22 cellular contexts compared by ENCODE assay signal in genomic region chr10:130357951-130358350, GRCh38.
"Had no signal": no experiment of that assay in that cellular context is flagged by ENCODE, and none has a peak within 500 bp of the region (broad histone marks: within the 10 kb centered on the region; RNA-seq: fewer than 3 reads in every experiment).

No MANE protein-coding gene starts in this region.

- H3K9me3 Mint-ChIP-seq: activated CD4-positive, alpha-beta T cell treated with anti-CD3 and anti-CD28 coated beads, Interleukin-2, amount 10 ng/mL, durations not matched to agents 24 days and 14 days; activated T-helper 17 cell treated with anti-CD3 and anti-CD28 coated beads, Interleukin-2, amount 50 U/mL, for 72 hours had no signal

- H3K4me1 Mint-ChIP-seq: activated CD4-positive, alpha-beta T cell treated with anti-CD3 and anti-CD28 coated beads, Interleukin-2, amount 10 ng/mL, durations not matched to agents 24 days and 14 days; activated CD8-positive, alpha-beta memory T cell treated with anti-CD3 and anti-CD28 coated beads, Interleukin-2, amount 10 ng/mL, durations not matched to agents 7 days and 5 days; activated naive CD8-positive, alpha-beta T cell treated with anti-CD3 and anti-CD28 coated beads, Interleukin-2, amount 10 ng/mL, durations not matched to agents 7 days and 5 days; activated T-helper 17 cell treated with anti-CD3 and anti-CD28 coated beads, Interleukin-2, amount 50 U/mL, for 72 hours; T-helper 17 cell; WTC11 had no signal

- H3K4me3 Mint-ChIP-seq: activated CD4-positive, alpha-beta T cell treated with anti-CD3 and anti-CD28 coated beads, Interleukin-2, amount 10 ng/mL, durations not matched to agents 24 days and 14 days; activated CD8-positive, alpha-beta memory T cell treated with anti-CD3 and anti-CD28 coated beads, Interleukin-2, amount 10 ng/mL, durations not matched to agents 7 days and 5 days; activated naive CD8-positive, alpha-beta T cell treated with anti-CD3 and anti-CD28 coated beads, Interleukin-2, amount 10 ng/mL, durations not matched to agents 7 days and 5 days; activated T-helper 17 cell treated with anti-CD3 and anti-CD28 coated beads, Interleukin-2, amount 50 U/mL, for 72 hours; T-helper 17 cell; WTC11 had no signal

- H3K27me3 Mint-ChIP-seq: activated CD4-positive, alpha-beta T cell treated with anti-CD3 and anti-CD28 coated beads, Interleukin-2, amount 10 ng/mL, durations not matched to agents 24 days and 14 days; activated CD8-positive, alpha-beta memory T cell treated with anti-CD3 and anti-CD28 coated beads, Interleukin-2, amount 10 ng/mL, durations not matched to agents 7 days and 5 days; activated naive CD8-positive, alpha-beta T cell treated with anti-CD3 and anti-CD28 coated beads, Interleukin-2, amount 10 ng/mL, durations not matched to agents 7 days and 5 days; activated T-helper 17 cell treated with anti-CD3 and anti-CD28 coated beads, Interleukin-2, amount 50 U/mL, for 72 hours had no signal

- H3K27ac Mint-ChIP-seq: activated CD4-positive, alpha-beta T cell treated with anti-CD3 and anti-CD28 coated beads, Interleukin-2, amount 10 ng/mL, durations not matched to agents 24 days and 14 days; activated CD8-positive, alpha-beta memory T cell treated with anti-CD3 and anti-CD28 coated beads, Interleukin-2, amount 10 ng/mL, durations not matched to agents 7 days and 5 days; activated naive CD8-positive, alpha-beta T cell treated with anti-CD3 and anti-CD28 coated beads, Interleukin-2, amount 10 ng/mL, durations not matched to agents 7 days and 5 days; activated T-helper 17 cell treated with anti-CD3 and anti-CD28 coated beads, Interleukin-2, amount 50 U/mL, for 72 hours; T-helper 17 cell; WTC11 had no signal

- DNase-seq: activated CD4-positive, alpha-beta T cell treated with anti-CD3 and anti-CD28 coated beads, Interleukin-2, amount 10 ng/mL, durations not matched to agents 24 days and 14 days; activated CD4-positive, alpha-beta T cell treated with anti-CD3 and anti-CD28 coated beads, Interleukin-2, amount 50 U/mL, for 48 hours; activated CD4-positive, CD25-positive, alpha-beta regulatory T cell treated with anti-CD3 and anti-CD28 coated beads, Interleukin-2, amount 50 U/mL, for 72 hours; activated CD8-positive, alpha-beta memory T cell treated with anti-CD3 and anti-CD28 coated beads, Interleukin-2, amount 10 ng/mL, durations not matched to agents 7 days and 5 days; activated naive CD4-positive, alpha-beta T cell treated with anti-CD3 and anti-CD28 coated beads, Interleukin-2, amount 50 U/mL, for 16 hours; activated naive CD8-positive, alpha-beta T cell treated with anti-CD3 and anti-CD28 coated beads, Interleukin-2, amount 10 ng/mL, durations not matched to agents 7 days and 5 days; activated T-cell treated with anti-CD3 and anti-CD28 coated beads, Interleukin-2, amount 50 U/mL, for 48 hours; anterior cingulate cortex; IMR-90; Kasumi-1; KBM-7; NCI-H1105 treated with DMSO at 0.1 percent for 48 hours; NCI-H1436 treated with DMSO at 0.1 percent for 48 hours; NCI-H187; NCI-H2081; NCI-H510A treated with DMSO at 0.1 percent for 48 hours; Peyer's patch; SIG-M5; T-helper 17 cell; T-helper 9 cell had no signal

- ATAC-seq: activated CD8-positive, alpha-beta memory T cell treated with anti-CD3 and anti-CD28 coated beads, Interleukin-2, amount 10 ng/mL, durations not matched to agents 7 days and 5 days; activated T-helper 17 cell treated with anti-CD3 and anti-CD28 coated beads, Interleukin-2, amount 50 U/mL, for 72 hours; T-helper 17 cell; WTC11 had no signal

- H3K36me3 Mint-ChIP-seq: activated CD8-positive, alpha-beta memory T cell treated with anti-CD3 and anti-CD28 coated beads, Interleukin-2, amount 10 ng/mL, durations not matched to agents 7 days and 5 days; activated naive CD8-positive, alpha-beta T cell treated with anti-CD3 and anti-CD28 coated beads, Interleukin-2, amount 10 ng/mL, durations not matched to agents 7 days and 5 days had no signal
